28 cellular contexts compared by ENCODE assay signal in genomic region chr10:133023216-133023843, GRCh38.
"Had no signal": no experiment of that assay in that cellular context is flagged by ENCODE, and none has a peak within 500 bp of the region (broad histone marks: within the 10 kb centered on the region; RNA-seq: fewer than 3 reads in every experiment).

No MANE protein-coding gene starts in this region.

- H3K4me3 ChIP-seq: dorsolateral prefrontal cortex, esophagus muscularis mucosa, gastroesophageal sphincter, heart left ventricle, lung, neural progenitor cell, prostate gland, right atrium auricular region, smooth muscle cell, suprapubic skin, transverse colon, upper lobe of right lung, vagina had no signal

- H3K4me2 ChIP-seq: neural progenitor cell, smooth muscle cell had no signal

- H3K36me3 ChIP-seq: esophagus muscularis mucosa, gastroesophageal sphincter, heart left ventricle, neural progenitor cell, prostate gland, right atrium auricular region, suprapubic skin, transverse colon, upper lobe of right lung, vagina had no signal

- H3K9me3 Mint-ChIP-seq: endodermal cell; natural killer cell; stimulated activated naive CD8-positive, alpha-beta T cell treated with anti-CD3 and anti-CD28 coated beads, Interleukin-15, amount 100 ng/mL, for 72 hours had no signal

- H3K27ac Mint-ChIP-seq: endodermal cell, memory B cell, natural killer cell had no signal

- H3K9me3 ChIP-seq: esophagus muscularis mucosa, gastroesophageal sphincter, heart left ventricle, prostate gland, right atrium auricular region, suprapubic skin, transverse colon, upper lobe of right lung, vagina had no signal

- H2AFZ ChIP-seq: neural progenitor cell had no signal

- H3K27me3 ChIP-seq: foreskin keratinocyte, right atrium auricular region, vagina had no signal

- DNase-seq: effector CD8-positive, alpha-beta T cell; endodermal cell; foreskin keratinocyte; hippocampal formation; islet precursor cell; natural killer cell; nucleus accumbens; stimulated activated CD4-positive, alpha-beta T cell treated with anti-CD3 and anti-CD28 coated beads, Interleukin-12 subunit alpha, Interleukin-12 subunit beta, amount 100 ng/mL, for 4 hours; stimulated activated CD4-positive, alpha-beta T cell treated with anti-CD3 and anti-CD28 coated beads, Interleukin-1b, Interleukin-23, amount 100 ng/mL, for 48 hours; stimulated activated CD4-positive, alpha-beta T cell treated with anti-CD3 and anti-CD28 coated beads, Interleukin-4, amount 100 ng/mL, for 1 hour; stimulated activated CD8-positive, alpha-beta memory T cell treated with anti-CD3 and anti-CD28 coated beads, Interleukin-4, amount 100 ng/mL, for 48 hours; stimulated activated naive CD4-positive, alpha-beta T cell; stimulated activated naive CD8-positive, alpha-beta T cell treated with anti-CD3 and anti-CD28 coated beads, Interleukin-15, amount 100 ng/mL, for 72 hours; transverse colon; upper lobe of right lung had no signal

- H3K4me1 Mint-ChIP-seq: memory B cell; natural killer cell; stimulated activated naive CD8-positive, alpha-beta T cell treated with anti-CD3 and anti-CD28 coated beads, Interleukin-15, amount 100 ng/mL, for 72 hours had no signal

- ATAC-seq: foreskin keratinocyte; natural killer cell; stimulated activated naive CD8-positive, alpha-beta T cell treated with anti-CD3 and anti-CD28 coated beads, Interleukin-15, amount 100 ng/mL, for 72 hours; upper lobe of right lung had no signal

- H3K4me1 ChIP-seq: foreskin keratinocyte, prostate gland, right atrium auricular region, suprapubic skin, transverse colon, upper lobe of right lung, vagina had no signal

- H3K27ac ChIP-seq: dorsolateral prefrontal cortex, esophagus muscularis mucosa, foreskin keratinocyte, gastroesophageal sphincter, neural progenitor cell, prostate gland, right atrium auricular region, suprapubic skin, transverse colon, upper lobe of right lung, vagina had no signal

- FAIRE-seq: colon had no signal

- H3K9ac ChIP-seq: neural progenitor cell had no signal

- H3K4me3 Mint-ChIP-seq: endodermal cell; memory B cell; natural killer cell; neural progenitor cell; stimulated activated naive CD8-positive, alpha-beta T cell treated with anti-CD3 and anti-CD28 coated beads, Interleukin-15, amount 100 ng/mL, for 72 hours had no signal

- H3K36me3 Mint-ChIP-seq: natural killer cell had no signal
